27 cellular contexts compared by ENCODE assay signal in the genomic region with DNA sequence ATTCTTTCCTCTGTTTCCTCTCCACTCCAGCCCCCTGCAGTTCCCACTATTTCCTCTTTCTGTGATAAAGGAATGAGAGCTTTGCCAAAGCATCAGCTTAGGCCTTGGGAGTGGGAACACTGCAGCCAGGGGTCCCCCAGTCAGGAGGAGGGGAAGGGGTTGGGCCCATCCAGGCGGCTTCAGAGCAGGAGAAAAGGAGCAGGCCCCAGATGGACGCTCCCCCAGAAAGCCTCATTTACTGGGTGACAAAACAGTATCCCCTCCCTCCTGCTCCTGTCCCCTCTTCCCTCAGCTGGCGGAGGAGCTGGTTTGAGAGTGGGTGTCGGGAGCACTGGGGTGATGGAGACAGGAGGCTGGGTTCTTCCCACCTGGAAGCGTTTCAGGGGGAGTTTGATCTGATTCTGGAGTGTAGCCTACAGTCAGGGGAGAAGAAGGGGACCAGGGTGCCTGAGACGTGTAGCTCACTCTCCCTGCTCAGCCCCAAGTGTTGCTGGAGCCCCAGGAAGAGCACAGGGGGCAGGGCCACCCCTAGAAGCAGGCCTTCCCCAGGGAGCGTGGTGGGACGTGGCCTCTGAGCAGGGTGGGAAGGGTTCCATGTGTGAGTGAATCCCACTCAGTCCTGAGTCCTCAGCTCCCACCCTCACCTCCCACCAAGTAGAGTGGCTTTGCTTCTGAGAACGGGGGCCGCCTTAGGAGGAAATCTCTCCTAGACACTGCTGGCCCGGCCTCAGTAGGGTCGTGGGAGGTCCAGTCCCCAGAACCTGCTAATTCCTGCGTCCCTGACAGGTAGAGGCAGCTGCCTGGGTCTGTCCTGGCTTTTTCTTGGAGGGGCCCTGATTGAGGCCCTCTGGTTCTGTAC.
A peak's percentile ranks its signal among the peaks of the same experiment; 100 is the strongest.
DNase-seq lines count a peak whose midpoint lies in the region; ATAC-seq and TF ChIP-seq lines count a peak whose summit lies in the region.
"Had no signal": no experiment of that assay in that cellular context is flagged by ENCODE, and none has a peak within 500 bp of the region (broad histone marks: within the 10 kb centered on the region; RNA-seq: fewer than 3 reads in every experiment).

No MANE protein-coding gene starts in this region.

- no peak for ATAC-seq in activated CD8-positive, alpha-beta memory T cell treated with anti-CD3 and anti-CD28 coated beads, Interleukin-2, amount 10 ng/mL, durations not matched to agents 7 days and 5 days
- ATAC-seq in activated B cell treated with CpG ODN at 0.5 μM for 24 hours (ENCODE audit: low read depth) (no peak), GM18519 (IDR thresholded peaks at IDR 0.05; ENCODE audit: low FRiP score, unreplicated experiment) (no peak), HG02763 (IDR thresholded peaks at IDR 0.05; ENCODE audit: unreplicated experiment) (no peak), GM18873 (IDR thresholded peaks at IDR 0.05; ENCODE audit: low FRiP score, unreplicated experiment) (no peak)
- ATAC-seq: A549; activated CD4-positive, alpha-beta T cell treated with anti-CD3 and anti-CD28 coated beads for 36 hours; left lung; stimulated activated naive B cell treated with anti-CD40 and anti-IgM and Interleukin-4, amounts not matched to agents 10 μg/mL and 1 μg/mL and 100 μg/mL, for 72 hours; T-cell had no signal

- no peaks in the 10 kb centered on the region for H3K9me3 Mint-ChIP-seq in activated CD8-positive, alpha-beta memory T cell treated with anti-CD3 and anti-CD28 coated beads, Interleukin-2, amount 10 ng/mL, durations not matched to agents 7 days and 5 days (ENCODE audit: low read depth)
- H3K9me3 Mint-ChIP-seq in activated B cell treated with CpG ODN at 0.5 μM for 24 hours (no peaks in the 10 kb centered on the region), nephron (no peaks in the 10 kb centered on the region)
- H3K9me3 Mint-ChIP-seq: dendritic cell treated with granulocyte-macrophage colony-stimulating factor and Interleukin-4, amounts not matched to agents 40 ng/mL and 50 ng/mL, for 4 days; T-cell had no signal

- peak overlapping the region; percentile 30 for H3K27ac ChIP-seq in temporal lobe (ENCODE audit: low read depth, low read length)
- H3K27ac ChIP-seq: A549, left lung, prostate gland, skin epidermis, thyroid gland had no signal

- no peaks in the 10 kb centered on the region for H3K27me3 Mint-ChIP-seq in activated CD8-positive, alpha-beta memory T cell treated with anti-CD3 and anti-CD28 coated beads, Interleukin-2, amount 10 ng/mL, durations not matched to agents 7 days and 5 days
- H3K27me3 Mint-ChIP-seq in activated B cell treated with CpG ODN at 0.5 μM for 24 hours (peaks cover 4% of the 10 kb centered on the region), nephron (ENCODE audit: low read depth) (peaks cover 6% of the 10 kb centered on the region)

- POLR2A ChIA-PET in activated B cell treated with CpG ODN at 0.5 μM for 24 hours (lab: Charles Lee): no interaction called here

- H3K36me3 Mint-ChIP-seq in activated CD8-positive, alpha-beta memory T cell treated with anti-CD3 and anti-CD28 coated beads, Interleukin-2, amount 10 ng/mL, durations not matched to agents 7 days and 5 days: no peaks in the 10 kb centered on the region
- H3K36me3 Mint-ChIP-seq in activated B cell treated with CpG ODN at 0.5 μM for 24 hours (ENCODE audit: low read depth) (no peaks in the 10 kb centered on the region), nephron (ENCODE audit: low read depth) (no peaks in the 10 kb centered on the region)
- H3K36me3 Mint-ChIP-seq: stimulated activated naive B cell treated with anti-CD40 and anti-IgM and Interleukin-4, amounts not matched to agents 10 μg/mL and 1 μg/mL and 100 μg/mL, for 72 hours; T-cell had no signal

- H3K4me1 Mint-ChIP-seq in activated CD8-positive, alpha-beta memory T cell treated with anti-CD3 and anti-CD28 coated beads, Interleukin-2, amount 10 ng/mL, durations not matched to agents 7 days and 5 days: no peaks in the 10 kb centered on the region
- H3K4me1 Mint-ChIP-seq in activated B cell treated with CpG ODN at 0.5 μM for 24 hours (no peaks in the 10 kb centered on the region), nephron (peaks cover 10% of the 10 kb centered on the region)
- H3K4me1 Mint-ChIP-seq: activated CD4-positive, alpha-beta T cell treated with anti-CD3 and anti-CD28 coated beads for 36 hours; T-cell had no signal

- peak; percentile 42 for DNase-seq in activated CD8-positive, alpha-beta memory T cell treated with anti-CD3 and anti-CD28 coated beads for 24 hours
- no peak for DNase-seq in activated CD8-positive, alpha-beta memory T cell treated with anti-CD3 and anti-CD28 coated beads, Interleukin-2, amount 10 ng/mL, durations not matched to agents 7 days and 5 days
- DNase-seq in activated B cell treated with CpG ODN at 0.5 μM for 24 hours: peak; percentile 10
- DNase-seq: activated CD4-positive, alpha-beta T cell treated with anti-CD3 and anti-CD28 coated beads for 36 hours; activated naive CD4-positive, alpha-beta T cell; amygdala; BE2C; Kasumi-1; left lung; NCI-H1048; NCI-H2029; NCI-H226; NCI-H82; Right ventricle myocardium superior; stimulated activated CD4-positive, alpha-beta T cell treated with anti-CD3 and anti-CD28 coated beads, Interleukin-2, amount 100 ng/mL, for 24 hours; stimulated activated naive B cell treated with anti-CD40 and anti-IgM and Interleukin-4, amounts not matched to agents 10 μg/mL and 1 μg/mL and 100 μg/mL, for 72 hours; T-cell; thyroid gland had no signal

- CTCF ChIA-PET in activated CD8-positive, alpha-beta memory T cell treated with anti-CD3 and anti-CD28 coated beads, Interleukin-2, amount 10 ng/mL, durations not matched to agents 7 days and 5 days (lab: Charles Lee): no interaction called here
- CTCF ChIA-PET in activated B cell treated with CpG ODN at 0.5 μM for 24 hours (lab: Charles Lee): no interaction called here

- TF ChIP-seq CTCF in activated B cell treated with CpG ODN at 0.5 μM for 24 hours (IDR thresholded peaks at IDR 0.05): no peak
- TF ChIP-seq CTCF in nephron (IDR thresholded peaks at IDR 0.05; ENCODE audit: unreplicated experiment in 3 of 3): no peak

- no peak overlapping the region for H3K27ac Mint-ChIP-seq in activated CD8-positive, alpha-beta memory T cell treated with anti-CD3 and anti-CD28 coated beads, Interleukin-2, amount 10 ng/mL, durations not matched to agents 7 days and 5 days
- no peak overlapping the region for H3K27ac Mint-ChIP-seq in activated B cell treated with CpG ODN at 0.5 μM for 24 hours
- peak overlapping the region; percentile 42 to 86 (median 70) for H3K27ac Mint-ChIP-seq in nephron
- H3K27ac Mint-ChIP-seq: activated CD4-positive, alpha-beta T cell treated with anti-CD3 and anti-CD28 coated beads for 36 hours; dendritic cell treated with granulocyte-macrophage colony-stimulating factor and Interleukin-4, amounts not matched to agents 40 ng/mL and 50 ng/mL, for 4 days; stimulated activated naive B cell treated with anti-CD40 and anti-IgM and Interleukin-4, amounts not matched to agents 10 μg/mL and 1 μg/mL and 100 μg/mL, for 72 hours; T-cell had no signal

- no peak overlapping the region for H3K4me3 Mint-ChIP-seq in activated CD8-positive, alpha-beta memory T cell treated with anti-CD3 and anti-CD28 coated beads, Interleukin-2, amount 10 ng/mL, durations not matched to agents 7 days and 5 days
- H3K4me3 Mint-ChIP-seq in activated B cell treated with CpG ODN at 0.5 μM for 24 hours (no peak overlapping the region), nephron (no peak overlapping the region)
- H3K4me3 Mint-ChIP-seq: activated CD4-positive, alpha-beta T cell treated with anti-CD3 and anti-CD28 coated beads for 36 hours; dendritic cell treated with granulocyte-macrophage colony-stimulating factor and Interleukin-4, amounts not matched to agents 40 ng/mL and 50 ng/mL, for 4 days; stimulated activated naive B cell treated with anti-CD40 and anti-IgM and Interleukin-4, amounts not matched to agents 10 μg/mL and 1 μg/mL and 100 μg/mL, for 72 hours; T-cell had no signal

- intact Hi-C loops in activated B cell treated with CpG ODN at 0.5 μM for 24 hours (cut with micrococcal nuclease): no loop called here

Comparison
In these comparisons a context has a peak if more than half of its experiments do, and no peak if none do; other contexts are left out.
1. H3K27ac Mint-ChIP-seq: peak in nephron (3 of 3); none in activated CD8-positive, alpha-beta memory T cell treated with anti-CD3 and anti-CD28 coated beads, Interleukin-2, amount 10 ng/mL, durations not matched to agents 7 days and 5 days (single experiment) and activated B cell treated with CpG ODN at 0.5 μM for 24 hours (single experiment).